In the genomic region with DNA sequence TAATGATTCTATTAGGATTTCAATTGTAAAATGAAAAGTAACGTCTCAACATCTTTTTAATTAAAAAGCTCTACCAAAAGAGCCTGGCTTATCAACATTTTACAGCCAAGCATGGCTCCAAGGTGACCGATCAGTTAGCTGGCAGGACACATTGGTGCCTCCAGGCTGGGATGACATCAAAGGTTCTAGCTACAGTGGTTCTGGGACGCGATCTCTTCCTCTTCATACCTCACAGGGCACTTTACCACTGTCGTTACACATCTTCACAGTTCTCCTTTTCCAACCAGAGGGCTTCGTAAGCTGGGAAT, we compare ENCODE assay signal across 7 cellular contexts. TPM values are rescaled to one million over a fixed set of nuclear protein-coding genes. Genes with fewer than 3 reads are reported as not detected.
DNase-seq lines count a peak whose midpoint lies in the region; ATAC-seq and TF ChIP-seq lines count a peak whose summit lies in the region.

No MANE protein-coding gene starts in this region.

- H3K4me1 ChIP-seq in PC-9 (replicated peaks; ENCODE audit: insufficient read depth) (peaks cover 49% of the 10 kb centered on the region), esophagus (ENCODE audit: control insufficient read depth in 2 of 2, insufficient read depth in 2 of 2, low read length in 1 of 2) (no peaks in the 10 kb centered on the region), neutrophil (ENCODE audit: control insufficient read depth in 1 of 2, insufficient read depth in 1 of 2, low read depth in 1 of 2, low read length in 1 of 2) (peaks cover 31 to 32% of the 10 kb centered on the region in 2 experiments)

- peak overlapping the region; percentile 93 for H3K4me2 ChIP-seq in PC-9

- POLR2A ChIA-PET in PC-9 (lab: Charles Lee; ENCODE audit: unreplicated experiment), result interaction anchor here (0.7 kb wide), 1 partner anchor 40 kb away, joined by 4 read pairs; no protein-coding TSS in a partner anchor

- peaks cover 2% of the 10 kb centered on the region for H3K36me3 ChIP-seq in PC-9 (ENCODE audit: low read depth)
- H3K36me3 ChIP-seq in esophagus (ENCODE audit: control insufficient read depth in 2 of 2, insufficient read depth in 2 of 2, low read length in 1 of 2), result peaks cover 0 to 3% of the 10 kb centered on the region in 2 donors
- no peaks in the 10 kb centered on the region for H3K36me3 ChIP-seq in neutrophil

- DNase-seq in HFF-Myc (ENCODE audit: extremely low read depth, low read depth) (no peak), PC-9 (no peak), SW480 (ENCODE audit: low spot score) (no peak), NCI-H510A (lab: John Stamatoyannopoulos, UW) (no peak)

- 2% methylated on average over 6 of the region's 6 CpGs for WGBS in esophagus, 2 donors

- intact Hi-C loops in PC-9 (cut with micrococcal nuclease; ENCODE audit: unreplicated experiment), result loop anchor here (1.0 to 10.0 kb wide), 4 partner anchors 110 to 270 kb away; a partner anchor contains a TSS

- no peaks in the 10 kb centered on the region for H3K27me3 ChIP-seq in PC-9 (ENCODE audit: insufficient read depth, low read depth)
- no peaks in the 10 kb centered on the region for H3K27me3 ChIP-seq in esophagus (ENCODE audit: control insufficient read depth in 1 of 2, insufficient read depth in 2 of 2, low read length in 2 of 2)
- H3K27me3 ChIP-seq in neutrophil, result no peaks in the 10 kb centered on the region

- CTCF ChIA-PET in PC-9 (lab: Charles Lee), result interaction anchor here (0.6 kb wide), 1 partner anchor 1315 kb away, joined by 3 read pairs; no protein-coding TSS in a partner anchor

- no peaks in the 10 kb centered on the region for H4K20me1 ChIP-seq in PC-9 (ENCODE audit: insufficient read depth)

- TF ChIP-seq CTCF in HFF-Myc (IDR thresholded peaks at IDR 0.05; ENCODE audit: low read depth, low read length, missing control alignments) (no peak), PC-9 (conservative IDR thresholded peaks at IDR 0.05) (no peak), neutrophil (IDR thresholded peaks at IDR 0.05) (no peak)

- peak overlapping the region; percentile 98 for H2AFZ ChIP-seq in PC-9

- BruUV-seq in PC-9 (replicated peaks; lab: Mats Ljungman, UMichigan), result TSS peak; percentile 69

- H3K9me3 ChIP-seq in PC-9 (ENCODE audit: insufficient read depth, low read depth) (no peaks in the 10 kb centered on the region), esophagus (ENCODE audit: control insufficient read depth in 2 of 2, insufficient read depth in 1 of 2, low read depth in 1 of 2, low read length in 1 of 2) (no peaks in the 10 kb centered on the region), neutrophil (no peaks in the 10 kb centered on the region)

- H3K79me2 ChIP-seq in PC-9 (ENCODE audit: low read depth), result peaks cover 56% of the 10 kb centered on the region

- no peaks in the 10 kb centered on the region for H3K9me2 ChIP-seq in PC-9 (ENCODE audit: insufficient read depth)

- peaks cover 24% of the 10 kb centered on the region for H3F3A ChIP-seq in PC-9 (ENCODE audit: insufficient read depth, low read depth)

- H3K27ac ChIP-seq in PC-9, result peak overlapping the region; percentile 76
- H3K27ac ChIP-seq in esophagus (ENCODE audit: low read depth in 2 of 2, low read length in 1 of 2), result peak overlapping the region; percentile 85 to 87
- peak overlapping the region; percentile 88 for H3K27ac ChIP-seq in neutrophil

- H3K4me3 ChIP-seq in HFF-Myc (replicated peaks; ENCODE audit: low read depth, low read length) (peak overlapping the region; percentile 92), PC-9 (peak overlapping the region; percentile 95), esophagus (ENCODE audit: low read depth in 1 of 2, low read length in 2 of 2) (peak overlapping the region; percentile 83 to 86), neutrophil (ENCODE audit: low read depth in 1 of 2, low read length in 1 of 2) (peak overlapping the region; percentile 94 to 99)

- peak; percentile 9 for ATAC-seq in GM18520 (IDR thresholded peaks at IDR 0.05; ENCODE audit: unreplicated experiment)

RNA-seq across cellular contexts. Expression of a gene that starts 0.7 kb away (rescaled TPM):
- total RNA-seq in PC-9 (2021), result 34.0 and 43.3 TPM in 2 replicates
- polyA plus RNA-seq in esophagus, result 1 to 10 TPM; 6.0 to 7.0 TPM
